Comparison of ENCODE assay signal across 21 cellular contexts in genomic region chr16:70769761-70770160, GRCh38.
"Had no signal": no experiment of that assay in that cellular context is flagged by ENCODE, and none has a peak within 500 bp of the region (broad histone marks: within the 10 kb centered on the region; RNA-seq: fewer than 3 reads in every experiment).

No MANE protein-coding gene starts in this region.

- H3K27ac ChIP-seq: esophagus muscularis mucosa, pancreas had no signal

- H3K27me3 ChIP-seq: esophagus muscularis mucosa, pancreas had no signal

- H3K36me3 Mint-ChIP-seq: activated CD8-positive, alpha-beta memory T cell treated with anti-CD3 and anti-CD28 coated beads, Interleukin-2, amount 10 ng/mL, durations not matched to agents 7 days and 5 days had no signal

- H3K9me3 ChIP-seq: esophagus muscularis mucosa, pancreas had no signal

- H3K4me1 ChIP-seq: pancreas had no signal

- H3K4me3 ChIP-seq: esophagus muscularis mucosa, pancreas had no signal

- H3K27me3 Mint-ChIP-seq: activated CD4-positive, alpha-beta memory T cell treated with anti-CD3 and anti-CD28 coated beads, Interleukin-2, amount 10 ng/mL, durations not matched to agents 7 days and 5 days; activated CD8-positive, alpha-beta memory T cell treated with anti-CD3 and anti-CD28 coated beads, Interleukin-2, amount 10 ng/mL, durations not matched to agents 7 days and 5 days; central memory CD8-positive, alpha-beta T cell; naive thymus-derived CD4-positive, alpha-beta T cell; stimulated activated naive CD8-positive, alpha-beta T cell treated with anti-CD3 and anti-CD28 coated beads, Interleukin-15, Interleukin-2, amounts not matched to agents 100 ng/mL and 50 ng/mL, for 24 hours; type B pancreatic cell had no signal

- ATAC-seq: activated CD8-positive, alpha-beta memory T cell treated with anti-CD3 and anti-CD28 coated beads, Interleukin-2, amount 10 ng/mL, durations not matched to agents 7 days and 5 days; left cardiac atrium; naive thymus-derived CD4-positive, alpha-beta T cell had no signal

- H3K27ac Mint-ChIP-seq: activated CD4-positive, alpha-beta memory T cell treated with anti-CD3 and anti-CD28 coated beads, Interleukin-2, amount 10 ng/mL, durations not matched to agents 7 days and 5 days; activated CD8-positive, alpha-beta memory T cell treated with anti-CD3 and anti-CD28 coated beads, Interleukin-2, amount 10 ng/mL, durations not matched to agents 7 days and 5 days; activated T-helper 2 cell treated with anti-CD3 and anti-CD28 coated beads, Interferon-gamma antibody, Interleukin-2, Interleukin-4, amounts not matched to agents 10 μg/mL and 5 μg/mL and 100 μg/mL, durations not matched to agents 14 hours and 24 hours and 36 hours; stimulated activated naive CD8-positive, alpha-beta T cell treated with anti-CD3 and anti-CD28 coated beads, Interleukin-15, Interleukin-2, amounts not matched to agents 100 ng/mL and 50 ng/mL, for 24 hours; T-helper 2 cell treated with Interferon-gamma antibody and Interleukin-4, amounts not matched to agents 5 μg/mL and 100 μg/mL, for 36 hours had no signal

- H3K9me3 Mint-ChIP-seq: activated CD4-positive, alpha-beta memory T cell treated with anti-CD3 and anti-CD28 coated beads, Interleukin-2, amount 10 ng/mL, durations not matched to agents 7 days and 5 days; activated T-helper 2 cell treated with anti-CD3 and anti-CD28 coated beads, Interferon-gamma antibody, Interleukin-2, Interleukin-4, amounts not matched to agents 10 μg/mL and 5 μg/mL and 100 μg/mL, durations not matched to agents 14 hours and 24 hours and 36 hours; central memory CD8-positive, alpha-beta T cell; naive thymus-derived CD4-positive, alpha-beta T cell; stimulated activated naive CD8-positive, alpha-beta T cell treated with anti-CD3 and anti-CD28 coated beads, Interleukin-15, Interleukin-2, amounts not matched to agents 100 ng/mL and 50 ng/mL, for 24 hours; T-helper 2 cell treated with Interferon-gamma antibody and Interleukin-4, amounts not matched to agents 5 μg/mL and 100 μg/mL, for 36 hours; type B pancreatic cell had no signal

- H3K4me3 Mint-ChIP-seq: activated CD4-positive, alpha-beta memory T cell treated with anti-CD3 and anti-CD28 coated beads, Interleukin-2, amount 10 ng/mL, durations not matched to agents 7 days and 5 days; activated CD8-positive, alpha-beta memory T cell treated with anti-CD3 and anti-CD28 coated beads, Interleukin-2, amount 10 ng/mL, durations not matched to agents 7 days and 5 days; central memory CD8-positive, alpha-beta T cell; naive thymus-derived CD4-positive, alpha-beta T cell; stimulated activated naive CD8-positive, alpha-beta T cell treated with anti-CD3 and anti-CD28 coated beads, Interleukin-15, Interleukin-2, amounts not matched to agents 100 ng/mL and 50 ng/mL, for 24 hours; T-helper 2 cell treated with Interferon-gamma antibody and Interleukin-4, amounts not matched to agents 5 μg/mL and 100 μg/mL, for 36 hours; type B pancreatic cell had no signal

- DNase-seq: activated CD4-positive, alpha-beta memory T cell treated with anti-CD3 and anti-CD28 coated beads, Interleukin-2, amount 10 ng/mL, durations not matched to agents 7 days and 5 days; activated CD4-positive, alpha-beta T cell treated with anti-CD3 and anti-CD28 coated beads for 48 hours; activated CD4-positive, CD25-positive, alpha-beta regulatory T cell; activated CD8-positive, alpha-beta memory T cell treated with anti-CD3 and anti-CD28 coated beads, Interleukin-2, amount 10 ng/mL, durations not matched to agents 7 days and 5 days; activated naive CD4-positive, alpha-beta T cell treated with anti-CD3 and anti-CD28 coated beads, Interleukin-2, amount 50 U/mL, for 16 hours; aorta; effector CD4-positive, alpha-beta T cell; left cardiac atrium; mesendoderm; naive thymus-derived CD4-positive, alpha-beta T cell; stimulated activated CD4-positive, alpha-beta T cell treated with anti-CD3 and anti-CD28 coated beads, Interleukin-12 subunit alpha, Interleukin-12 subunit beta, amount 100 ng/mL, for 4 hours; stimulated activated CD4-positive, alpha-beta T cell treated with anti-CD3 and anti-CD28 coated beads, Interleukin-1b, Interleukin-23, amount 100 ng/mL, for 48 hours; stimulated activated CD8-positive, alpha-beta memory T cell treated with anti-CD3 and anti-CD28 coated beads, Interleukin-4, amount 100 ng/mL, for 48 hours; SW 1271 had no signal
